In genomic region chr1:221630236-221630635, GRCh38 we compare ENCODE assay signal across 22 cellular contexts.
"Had no signal": no experiment of that assay in that cellular context is flagged by ENCODE, and none has a peak within 500 bp of the region (broad histone marks: within the 10 kb centered on the region; RNA-seq: fewer than 3 reads in every experiment).

No MANE protein-coding gene starts in this region.

- FAIRE-seq: kidney had no signal

- H3K27ac ChIP-seq: left lung, lower lobe of right lung, ovary, skin epidermis, stomach, testis, thyroid gland, transverse colon, upper lobe of left lung, vagina had no signal

- DNase-seq: hypothalamus; kidney; left colon; left lung; lower lobe of right lung; mammary epithelial cell; mesenchymal stem cell; naive thymus-derived CD4-positive, alpha-beta T cell; ovary; stimulated activated CD4-positive, alpha-beta T cell treated with anti-CD3 and anti-CD28 coated beads, Interleukin-12 subunit alpha, Interleukin-12 subunit beta, amount 100 ng/mL, for 4 hours; stimulated activated CD4-positive, alpha-beta T cell treated with anti-CD3 and anti-CD28 coated beads, Interleukin-15, amount 100 ng/mL, for 24 hours; stimulated activated CD4-positive, alpha-beta T cell treated with anti-CD3 and anti-CD28 coated beads, Interleukin-2, amount 100 ng/mL, for 24 hours; stimulated activated CD4-positive, alpha-beta T cell treated with anti-CD3 and anti-CD28 coated beads, Interleukin-4, amount 100 ng/mL, for 1 hour; stimulated activated naive B cell treated with anti-CD40 and anti-IgM and Interleukin-4, amounts not matched to agents 10 μg/mL and 1 μg/mL and 100 μg/mL, for 72 hours; stimulated activated naive CD8-positive, alpha-beta T cell treated with anti-CD3 and anti-CD28 coated beads, Interleukin-15, Interleukin-2, amounts not matched to agents 100 U/mL and 50 U/mL, for 24 hours; stomach; testis; thyroid gland; transverse colon; upper lobe of left lung had no signal

- H3K9me3 ChIP-seq: left lung, lower lobe of right lung, ovary, stomach, testis, thyroid gland, transverse colon, upper lobe of left lung, vagina had no signal

- H3K4me3 ChIP-seq: left lung, lower lobe of right lung, ovary, skin epidermis, stomach, testis, thyroid gland, transverse colon, upper lobe of left lung, vagina had no signal

- H3K4me1 ChIP-seq: left lung, lower lobe of right lung, stomach, thyroid gland, transverse colon, upper lobe of left lung, vagina had no signal

- H3K27me3 ChIP-seq: left lung, ovary, stomach, testis, thyroid gland, transverse colon, upper lobe of left lung, vagina had no signal

- H3K36me3 ChIP-seq: left lung, lower lobe of right lung, ovary, stomach, thyroid gland, transverse colon, upper lobe of left lung, vagina had no signal
